8 cellular contexts compared by ENCODE assay signal in the genomic region with DNA sequence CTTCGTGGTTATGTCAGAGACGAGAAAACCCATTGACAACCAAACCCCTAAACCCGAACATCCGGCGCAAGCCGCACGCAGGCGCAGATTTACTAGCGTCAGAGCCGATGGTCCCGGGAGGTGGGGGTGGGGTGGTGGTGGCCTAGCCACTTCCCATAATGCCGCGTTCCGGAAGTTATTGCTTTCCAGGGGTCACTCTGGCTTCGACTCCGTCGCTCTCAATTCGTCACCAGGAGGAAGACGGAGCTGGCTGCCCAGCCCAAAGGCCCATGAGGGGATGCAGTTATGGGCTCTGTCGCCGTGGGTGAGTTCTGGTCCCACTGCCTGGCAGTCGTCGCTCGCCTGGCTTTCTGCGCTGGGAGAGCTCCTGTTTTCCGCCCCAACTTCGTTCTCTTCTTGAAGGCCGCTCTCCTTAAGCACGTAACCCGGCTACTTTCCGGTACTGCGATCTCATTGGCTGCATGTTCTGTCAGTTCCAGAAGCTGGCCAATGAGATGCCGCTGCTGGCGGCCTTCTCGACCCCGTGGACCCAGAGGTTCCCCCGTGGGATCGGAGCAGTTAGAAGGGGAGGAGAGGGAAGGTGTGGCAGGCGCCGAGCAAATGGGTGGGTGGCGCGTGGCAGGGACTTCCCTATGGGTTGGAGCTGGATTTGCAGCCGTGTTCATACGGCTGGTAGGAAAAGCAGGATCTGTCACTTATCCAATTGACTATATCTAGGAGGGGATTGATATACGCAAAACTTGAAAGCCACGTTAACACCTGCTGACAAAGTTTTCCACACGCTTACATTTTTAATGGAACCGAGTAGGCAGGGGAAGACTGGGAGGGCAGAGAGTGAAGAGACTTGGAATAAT. TPM values are rescaled to one million over a fixed set of nuclear protein-coding genes. Genes with fewer than 3 reads are reported as not detected.
DNase-seq lines count a peak whose midpoint lies in the region; ATAC-seq and TF ChIP-seq lines count a peak whose summit lies in the region.

A gene (plus strand): TSS at position 195 of the 854 bp plus-strand sequence. CDS start 3,246 bp downstream, outside the sequence.

- ATAC-seq in GM19324 (IDR thresholded peaks at IDR 0.05; ENCODE audit: low FRiP score, unreplicated experiment) (peak; percentile 99), HG03469 (IDR thresholded peaks at IDR 0.05; ENCODE audit: unreplicated experiment) (peak; percentile 96)

- H3K36me3 Mint-ChIP-seq in activated CD4-positive, alpha-beta T cell treated with anti-CD3 and anti-CD28 coated beads, Interleukin-2, amount 10 ng/mL, durations not matched to agents 24 days and 14 days (ENCODE audit: low read depth), result peaks cover 24% of the 10 kb centered on the region

- H3K36me3 ChIP-seq in BJ (ENCODE audit: control insufficient read depth, insufficient read depth, low read length), result no peaks in the 10 kb centered on the region; the same call in 1 of the 2 replicates

- H3K27ac ChIP-seq in coronary artery (peak within 1 kb of the TSS; percentile 98 to 99), layer of hippocampus (ENCODE audit: low read depth, low read length) (peak within 1 kb of the TSS; percentile 99)

- POLR2A ChIA-PET in BJ (lab: Charles Lee), result interaction anchor here (1.7 kb wide), 1 partner anchor 22 kb away, joined by 6 read pairs; no protein-coding TSS in a partner anchor

- peak within 1 kb of the TSS; percentile 71 for H3K4me3 ChIP-seq in BJ (ENCODE audit: low read depth, low read length)
- H3K4me3 ChIP-seq in coronary artery, result peak within 1 kb of the TSS; percentile 86

- H3K9me3 Mint-ChIP-seq in activated CD4-positive, alpha-beta T cell treated with anti-CD3 and anti-CD28 coated beads, Interleukin-2, amount 10 ng/mL, durations not matched to agents 24 days and 14 days, result no peaks in the 10 kb centered on the region

- H3K4me1 Mint-ChIP-seq in activated CD4-positive, alpha-beta T cell treated with anti-CD3 and anti-CD28 coated beads, Interleukin-2, amount 10 ng/mL, durations not matched to agents 24 days and 14 days, result peaks cover 41% of the 10 kb centered on the region

- H3K27ac Mint-ChIP-seq in activated CD4-positive, alpha-beta T cell treated with anti-CD3 and anti-CD28 coated beads, Interleukin-2, amount 10 ng/mL, durations not matched to agents 24 days and 14 days, result peak within 1 kb of the TSS; percentile 99

- TF ChIP-seq CTCF in BJ (IDR thresholded peaks at IDR 0.05; ENCODE audit: insufficient read depth, low read depth, low read length), result peak; percentile 27
- TF ChIP-seq CTCF in coronary artery (IDR thresholded peaks at IDR 0.05), result no peak

- peak within 1 kb of the TSS; percentile 93 for H3K4me3 Mint-ChIP-seq in activated CD4-positive, alpha-beta T cell treated with anti-CD3 and anti-CD28 coated beads, Interleukin-2, amount 10 ng/mL, durations not matched to agents 24 days and 14 days

- intact Hi-C loops in activated CD4-positive, alpha-beta T cell treated with anti-CD3 and anti-CD28 coated beads, Interleukin-2, amount 10 ng/mL, durations not matched to agents 24 days and 14 days (cut with micrococcal nuclease), result loop anchor here (1.0 to 10.0 kb wide), 6 partner anchors 22 to 270 kb away; a partner anchor contains a TSS

- no peaks in the 10 kb centered on the region for H3K27me3 ChIP-seq in BJ (ENCODE audit: control insufficient read depth, insufficient read depth, low read length)
- H3K27me3 ChIP-seq in layer of hippocampus (ENCODE audit: control insufficient read depth, insufficient read depth, low read length), result no peaks in the 10 kb centered on the region

- no peaks in the 10 kb centered on the region for H3K27me3 Mint-ChIP-seq in activated CD4-positive, alpha-beta T cell treated with anti-CD3 and anti-CD28 coated beads, Interleukin-2, amount 10 ng/mL, durations not matched to agents 24 days and 14 days

- CTCF ChIA-PET in BJ (lab: Yijun Ruan, JAX), result interaction anchor here (0.6 to 1.5 kb wide), 3 partner anchors 25 to 320 kb away, joined by 3 to 4 read pairs (median 3); no protein-coding TSS in a partner anchor

- DNase-seq in BJ (ENCODE audit: low read depth) (peak; percentile 97), NCI-H526 treated with DMSO at 0.1 percent for 48 hours (lab: John Stamatoyannopoulos, UW) (peak; percentile 91), coronary artery (ENCODE audit: low spot score) (peak; percentile 99)
- peak; percentile 99 for DNase-seq in activated CD4-positive, alpha-beta T cell treated with anti-CD3 and anti-CD28 coated beads, Interleukin-2, amount 10 ng/mL, durations not matched to agents 24 days and 14 days
- peak; percentile 83 to 88 for DNase-seq in stimulated activated CD4-positive, alpha-beta T cell treated with anti-CD3 and anti-CD28 coated beads, Interleukin-1b, Interleukin-23, amount 100 ng/mL, for 4 hours (ENCODE audit: low read depth in 2 of 2)

RNA-seq across cellular contexts. Expression of the gene that starts here (rescaled TPM):
- polyA plus RNA-seq in BJ (2011; rRNA removed), result 10.0 and 21.6 TPM in 2 replicates
- polyA minus RNA-seq in BJ (2011; rRNA and poly(A)+ RNA removed), result 7.7 and 9.3 TPM in 2 replicates
- total RNA-seq in activated CD4-positive, alpha-beta T cell treated with anti-CD3 and anti-CD28 coated beads, Interleukin-2, amount 10 ng/mL, durations not matched to agents 24 days and 14 days, result 45.7 and 46.7 TPM in 2 replicates

Comparison
In these comparisons a context has a peak if more than half of its experiments do, and no peak if none do; other contexts are left out.
1. Peak in every context shown above with its lines: DNase-seq, ATAC-seq, H3K4me3 ChIP-seq and H3K27ac ChIP-seq.